Comparison of ENCODE assay signal across 11 cellular contexts in genomic region chr2:209472386-209472832, GRCh38. TPM values are rescaled to one million over a fixed set of nuclear protein-coding genes. Genes with fewer than 3 reads are reported as not detected.
DNase-seq lines count a peak whose midpoint lies in the region; ATAC-seq, FAIRE-seq and TF ChIP-seq lines count a peak whose summit lies in the region.
"Had no signal": no experiment of that assay in that cellular context is flagged by ENCODE, and none has a peak within 500 bp of the region (broad histone marks: within the 10 kb centered on the region; RNA-seq: fewer than 3 reads in every experiment).

No MANE protein-coding gene starts in this region.

- in situ Hi-C loops in HepG2 (cut with HindIII; ENCODE audit: extremely low pct_ligation_motif_present, low pct_unique_long_range_greater_than_20kb), result no loop called here

- WGBS in HepG2 (ENCODE audit: low lambda C conversion rate), result 0% methylated on average over 3 of the region's 3 CpGs
- 20% methylated on average over 3 of the region's 3 CpGs for WGBS in right lobe of liver (ENCODE audit: insufficient coverage, low coverage, low lambda C conversion rate, missing lambda C conversion rate)

- H3K4me3 Mint-ChIP-seq in activated CD4-positive, alpha-beta T cell treated with anti-CD3 and anti-CD28 coated beads, Interleukin-2, amount 10 ng/mL, durations not matched to agents 24 days and 14 days, result no peak overlapping the region
- H3K4me3 Mint-ChIP-seq: activated naive CD8-positive, alpha-beta T cell treated with anti-CD3 and anti-CD28 coated beads, Interleukin-2, amount 50 U/mL, for 24 hours had no signal

- no peaks in the 10 kb centered on the region for H3K9me2 ChIP-seq in PC-3 (replicated peaks; ENCODE audit: low read length)

- intact Hi-C loops in HepG2 (cut with micrococcal nuclease; ENCODE audit: unreplicated experiment), result no loop called here
- intact Hi-C loops in right lobe of liver (cut with DNase I), result no loop called here
- intact Hi-C loops in PC-3 (cut with micrococcal nuclease), result no loop called here
- intact Hi-C loops in activated CD4-positive, alpha-beta T cell treated with anti-CD3 and anti-CD28 coated beads, Interleukin-2, amount 10 ng/mL, durations not matched to agents 24 days and 14 days (cut with micrococcal nuclease), result no loop called here

- H3K4me2 ChIP-seq in HepG2 (ENCODE audit: low read depth, low read length) (no peak overlapping the region), PC-3 (ENCODE audit: low read length) (peak overlapping the region; percentile 25; the same call in 1 of the 2 replicates)

- ATAC-seq in HepG2, result no peak
- no peak for ATAC-seq in right lobe of liver
- ATAC-seq in PC-3, result peak; percentile 32; the same call in 1 of the 2 replicates
- ATAC-seq in GM19035 (IDR thresholded peaks at IDR 0.05; ENCODE audit: unreplicated experiment), result no peak
- ATAC-seq in GM18519 (IDR thresholded peaks at IDR 0.05; ENCODE audit: low FRiP score, unreplicated experiment), result no peak
- ATAC-seq in HG02884 (IDR thresholded peaks at IDR 0.05; ENCODE audit: unreplicated experiment), result no peak
- ATAC-seq: activated naive CD8-positive, alpha-beta T cell treated with anti-CD3 and anti-CD28 coated beads, Interleukin-2, amount 50 U/mL, for 24 hours had no signal

- H3K4me1 Mint-ChIP-seq in activated CD4-positive, alpha-beta T cell treated with anti-CD3 and anti-CD28 coated beads, Interleukin-2, amount 10 ng/mL, durations not matched to agents 24 days and 14 days, result no peaks in the 10 kb centered on the region
- H3K4me1 Mint-ChIP-seq: activated naive CD8-positive, alpha-beta T cell treated with anti-CD3 and anti-CD28 coated beads, Interleukin-2, amount 50 U/mL, for 24 hours had no signal

- no peak overlapping the region for H3K27ac Mint-ChIP-seq in activated CD4-positive, alpha-beta T cell treated with anti-CD3 and anti-CD28 coated beads, Interleukin-2, amount 10 ng/mL, durations not matched to agents 24 days and 14 days
- H3K27ac Mint-ChIP-seq: activated naive CD8-positive, alpha-beta T cell treated with anti-CD3 and anti-CD28 coated beads, Interleukin-2, amount 50 U/mL, for 24 hours had no signal

- POLR2A ChIA-PET in HepG2 (lab: Yijun Ruan, JAX), result no interaction called here
- POLR2A ChIA-PET in PC-3 (lab: Charles Lee; ENCODE audit: unreplicated experiment), result no interaction called here

- no peaks in the 10 kb centered on the region for H3K79me2 ChIP-seq in HepG2 (ENCODE audit: insufficient read depth, low read length)
- no peaks in the 10 kb centered on the region for H3K79me2 ChIP-seq in PC-3 (ENCODE audit: low read length)

- H3K4me1 ChIP-seq in HepG2 (ENCODE audit: insufficient read depth, low read length) (no peaks in the 10 kb centered on the region), right lobe of liver (no peaks in the 10 kb centered on the region), PC-3 (ENCODE audit: insufficient read depth, low read length) (peaks cover 38% of the 10 kb centered on the region)

- no peak for FAIRE-seq in HepG2 (lab: Jason Lieb, UNC)

- no peak for TF ChIP-seq EP300 in HepG2 (IDR thresholded peaks at IDR 0.05; ENCODE audit: low read depth in 2 of 2, low read length in 2 of 2)
- no peak for TF ChIP-seq EP300 in HepG2 (CRISPR knock-in tag; IDR thresholded peaks at IDR 0.05; ENCODE audit: borderline replicate concordance)

- BruUV-seq in HepG2 (replicated peaks; lab: Mats Ljungman, UMichigan), result no TSS peak
- BruUV-seq in PC-3 (replicated peaks; lab: Mats Ljungman, UMichigan), result no TSS peak

- no peak for TF ChIP-seq RAD21 in HepG2 (CRISPR knock-in tag; IDR thresholded peaks at IDR 0.05)

- H3K9me3 Mint-ChIP-seq in activated CD4-positive, alpha-beta T cell treated with anti-CD3 and anti-CD28 coated beads, Interleukin-2, amount 10 ng/mL, durations not matched to agents 24 days and 14 days, result no peaks in the 10 kb centered on the region
- H3K9me3 Mint-ChIP-seq: activated naive CD8-positive, alpha-beta T cell treated with anti-CD3 and anti-CD28 coated beads, Interleukin-2, amount 50 U/mL, for 24 hours had no signal

- H3F3A ChIP-seq in PC-3 (ENCODE audit: low read length, unreplicated experiment), result no peaks in the 10 kb centered on the region

- no peaks in the 10 kb centered on the region for H3K9me3 ChIP-seq in HepG2 (ENCODE audit: low read length)
- H3K9me3 ChIP-seq in right lobe of liver, result no peaks in the 10 kb centered on the region
- no peaks in the 10 kb centered on the region for H3K9me3 ChIP-seq in PC-3 (ENCODE audit: low read length)
- H3K9me3 ChIP-seq: BE2C had no signal

- no peak overlapping the region for H2AFZ ChIP-seq in HepG2 (ENCODE audit: low read length)
- peak overlapping the region; percentile 28; the same call in 1 of the 2 replicates for H2AFZ ChIP-seq in PC-3 (ENCODE audit: low read length)

- H3K4me3 ChIP-seq in HepG2 (replicated peaks in 1 of 3; ENCODE audit: insufficient read depth in 1 of 3, low read depth in 2 of 3, low read length in 3 of 3) (no peak overlapping the region), right lobe of liver (no peak overlapping the region), PC-3 (ENCODE audit: low read length) (no peak overlapping the region), fibroblast of villous mesenchyme (ENCODE audit: low read depth, low read length) (no peak overlapping the region)
- H3K4me3 ChIP-seq: lung had no signal

- H3K27ac ChIP-seq in HepG2 (ENCODE audit: extremely low read length, insufficient read depth, low read length) (no peak overlapping the region), right lobe of liver (no peak overlapping the region), PC-3 (ENCODE audit: low read length) (peak overlapping the region; percentile 62)

- DNase-seq in HepG2 (ENCODE audit: low spot score) (no peak), right lobe of liver (no peak), PC-3 (peak; percentile 68), fibroblast of villous mesenchyme (ENCODE audit: low read depth) (peak; percentile 83)
- DNase-seq in activated CD4-positive, alpha-beta T cell treated with anti-CD3 and anti-CD28 coated beads, Interleukin-2, amount 10 ng/mL, durations not matched to agents 24 days and 14 days, result no peak
- DNase-seq: activated naive CD8-positive, alpha-beta T cell treated with anti-CD3 and anti-CD28 coated beads, Interleukin-2, amount 50 U/mL, for 24 hours; BE2C had no signal

- CTCF ChIA-PET in HepG2 (lab: Yijun Ruan, JAX; ENCODE audit: low intra/inter-chr PET ratio, low total read pairs) (no interaction called here), PC-3 (lab: Charles Lee) (no interaction called here)

- TF ChIP-seq CTCF in HepG2 (CRISPR knock-in tag; IDR thresholded peaks at IDR 0.05) (no peak), right lobe of liver (IDR thresholded peaks at IDR 0.05) (no peak), PC-3 (conservative IDR thresholded peaks at IDR 0.05; ENCODE audit: low read depth, low read length) (no peak), fibroblast of villous mesenchyme (IDR thresholded peaks at IDR 0.05; ENCODE audit: insufficient read depth, low read depth, low read length) (no peak)

- H3K27me3 Mint-ChIP-seq in activated CD4-positive, alpha-beta T cell treated with anti-CD3 and anti-CD28 coated beads, Interleukin-2, amount 10 ng/mL, durations not matched to agents 24 days and 14 days, result no peaks in the 10 kb centered on the region

- H3K27me3 ChIP-seq in HepG2 (ENCODE audit: control insufficient read depth in 1 of 2, insufficient read depth in 2 of 2, low read length in 2 of 2), result no peaks in the 10 kb centered on the region
- no peaks in the 10 kb centered on the region for H3K27me3 ChIP-seq in right lobe of liver
- H3K27me3 ChIP-seq in PC-3 (ENCODE audit: low read length), result no peaks in the 10 kb centered on the region
- H3K27me3 ChIP-seq: BE2C had no signal

- TF ChIP-seq POLR2A in HepG2 (IDR thresholded peaks at IDR 0.05; ENCODE audit: insufficient read depth in 1 of 2, low read depth in 2 of 2, low read length in 2 of 2) (no peak), right lobe of liver (IDR thresholded peaks at IDR 0.05) (no peak)

- no peaks in the 10 kb centered on the region for H3K36me3 ChIP-seq in HepG2 (replicated peaks in 1 of 2; ENCODE audit: control insufficient read depth in 1 of 2, insufficient read depth in 2 of 2, low read length in 2 of 2)
- no peaks in the 10 kb centered on the region for H3K36me3 ChIP-seq in right lobe of liver
- H3K36me3 ChIP-seq in PC-3 (ENCODE audit: low read depth, low read length), result no peaks in the 10 kb centered on the region
- H3K36me3 ChIP-seq: BE2C had no signal

- H3K9ac ChIP-seq in HepG2 (ENCODE audit: insufficient read depth, low read depth, low read length) (no peak overlapping the region), PC-3 (ENCODE audit: low read length) (no peak overlapping the region)

- no peaks in the 10 kb centered on the region for H3K36me3 Mint-ChIP-seq in activated CD4-positive, alpha-beta T cell treated with anti-CD3 and anti-CD28 coated beads, Interleukin-2, amount 10 ng/mL, durations not matched to agents 24 days and 14 days (ENCODE audit: low read depth)

- H4K20me1 ChIP-seq in HepG2 (ENCODE audit: insufficient read depth, low read length) (no peaks in the 10 kb centered on the region), PC-3 (ENCODE audit: low read length) (no peaks in the 10 kb centered on the region)

RNA-seq across cellular contexts. Expression of gene MAP2, which starts 48.6 kb away (rescaled TPM):
- not detected in 2 replicates for total RNA-seq in HepG2 (2016; rRNA removed; fragmentation: Illumina TruSeq; extraction: Trizol)
- total RNA-seq in HepG2 (2016; cell fraction: cytosol; rRNA removed; fragmentation: Illumina TruSeq; extraction: Trizol; ENCODE audit: low read depth), result not detected in 2 replicates
- not detected in 2 replicates for total RNA-seq in HepG2 (2016; cell fraction: insoluble cytoplasmic fraction; rRNA removed; fragmentation: Illumina TruSeq; extraction: Trizol)
- not detected in 2 replicates for total RNA-seq in HepG2 (2016; cell fraction: membrane; rRNA removed; fragmentation: Illumina TruSeq; extraction: Trizol)
- not detected in 2 replicates for total RNA-seq in HepG2 (2016; cell fraction: nucleus; rRNA removed; fragmentation: Illumina TruSeq; extraction: Trizol)
- 0.08 TPM in 1 of 2 replicates, not detected in the other for polyA plus RNA-seq in HepG2 (2011; rRNA removed)
- not detected in 2 replicates for polyA plus RNA-seq in HepG2 (2011; cell fraction: cytosol; rRNA removed)
- polyA plus RNA-seq in HepG2 (2011; cell fraction: nucleus; rRNA removed), result not detected in 2 replicates
- 0.09 TPM in 1 of 2 replicates, not detected in the other for polyA plus RNA-seq in HepG2 (2012)
- not detected in 2 replicates for polyA plus RNA-seq in HepG2 (2016; cell fraction: cytosol; fragmentation: Illumina TruSeq; extraction: Trizol; ENCODE audit: low read depth)
- polyA plus RNA-seq in HepG2 (2016; cell fraction: insoluble cytoplasmic fraction; fragmentation: Illumina TruSeq; extraction: Trizol; ENCODE audit: low read depth), result 0.22 TPM in 1 of 2 replicates, not detected in the other
- not detected in 2 replicates for polyA plus RNA-seq in HepG2 (2016; cell fraction: membrane; fragmentation: Illumina TruSeq; extraction: Trizol; ENCODE audit: low read depth)
- not detected in 2 replicates for polyA plus RNA-seq in HepG2 (2016; cell fraction: nucleus; fragmentation: Illumina TruSeq; extraction: Trizol; ENCODE audit: insufficient read depth, low read depth)
- polyA minus RNA-seq in HepG2 (2011; rRNA and poly(A)+ RNA removed; ENCODE audit: low replicate concordance), result 2.0 TPM in 1 of 2 replicates, not detected in the other
- not detected in 2 replicates for polyA minus RNA-seq in HepG2 (2011; cell fraction: cytosol; rRNA and poly(A)+ RNA removed)
- polyA minus RNA-seq in HepG2 (2011; cell fraction: nucleus; rRNA and poly(A)+ RNA removed), result not detected in 2 replicates
- 10 to 100 TPM in 1 of 6 experiments, 1 to 10 TPM in 5; 2.0 to 11.4 (median 3.6) TPM for total RNA-seq in right lobe of liver
- total RNA-seq in PC-3 (2014; rRNA removed), result 1.7 and 2.1 TPM in 2 replicates
- 2.3 and 37.1 TPM in 2 replicates for total RNA-seq in fibroblast of villous mesenchyme
- total RNA-seq in activated CD4-positive, alpha-beta T cell treated with anti-CD3 and anti-CD28 coated beads, Interleukin-2, amount 10 ng/mL, durations not matched to agents 24 days and 14 days, result not detected in 2 replicates

Comparison
In these comparisons a context has a peak if more than half of its experiments do, and no peak if none do; other contexts are left out.
1. DNase-seq: peak in PC-3 (single experiment) and fibroblast of villous mesenchyme (single experiment); none in HepG2 (single experiment), right lobe of liver (0 of 3) and activated CD4-positive, alpha-beta T cell treated with anti-CD3 and anti-CD28 coated beads, Interleukin-2, amount 10 ng/mL, durations not matched to agents 24 days and 14 days (single experiment).